In genomic region chr10:22325272-22325947, GRCh38 we compare ENCODE assay signal across 1 cellular context.
TF ChIP-seq lines count a peak whose summit lies in the region.

No MANE protein-coding gene starts in this region.

TF ChIP-seq in HCT116, 20 proteins besides CTCF, POLR2A, EP300 and RAD21 (continued from another document):
- TF ChIP-seq EGR1 (IDR thresholded peaks at IDR 0.05; ENCODE audit: low read depth) (0 out of 2 replicates have a peak, but pooled peaks have one; percentile 1), CBX3 (IDR thresholded peaks at IDR 0.05; ENCODE audit: low read depth) (no peak), SRF (IDR thresholded peaks at IDR 0.05; ENCODE audit: low read depth) (no peak), EZH2 (IDR thresholded peaks at IDR 0.05) (no peak), FOSL1 (IDR thresholded peaks at IDR 0.05; ENCODE audit: low read depth) (no peak), MAX (IDR thresholded peaks at IDR 0.05) (peak; percentile 52; the same call in 1 of the 2 replicates), ELF1 (IDR thresholded peaks at IDR 0.05; ENCODE audit: borderline replicate concordance, low read depth) (no peak), ZFX (IDR thresholded peaks at IDR 0.05) (peak; percentile 46; the same call in 1 of the 2 replicates), ZNF274 (IDR thresholded peaks at IDR 0.05; ENCODE audit: low read depth, low read length) (no peak), EZH2phosphoT487 (IDR thresholded peaks at IDR 0.05; ENCODE audit: borderline replicate concordance) (no peak), CEBPB (IDR thresholded peaks at IDR 0.05; ENCODE audit: low read depth) (no peak), SIN3A (IDR thresholded peaks at IDR 0.05; ENCODE audit: low read depth) (no peak; the same call in 1 of the 2 replicates)
- TF ChIP-seq, protein P1, sequence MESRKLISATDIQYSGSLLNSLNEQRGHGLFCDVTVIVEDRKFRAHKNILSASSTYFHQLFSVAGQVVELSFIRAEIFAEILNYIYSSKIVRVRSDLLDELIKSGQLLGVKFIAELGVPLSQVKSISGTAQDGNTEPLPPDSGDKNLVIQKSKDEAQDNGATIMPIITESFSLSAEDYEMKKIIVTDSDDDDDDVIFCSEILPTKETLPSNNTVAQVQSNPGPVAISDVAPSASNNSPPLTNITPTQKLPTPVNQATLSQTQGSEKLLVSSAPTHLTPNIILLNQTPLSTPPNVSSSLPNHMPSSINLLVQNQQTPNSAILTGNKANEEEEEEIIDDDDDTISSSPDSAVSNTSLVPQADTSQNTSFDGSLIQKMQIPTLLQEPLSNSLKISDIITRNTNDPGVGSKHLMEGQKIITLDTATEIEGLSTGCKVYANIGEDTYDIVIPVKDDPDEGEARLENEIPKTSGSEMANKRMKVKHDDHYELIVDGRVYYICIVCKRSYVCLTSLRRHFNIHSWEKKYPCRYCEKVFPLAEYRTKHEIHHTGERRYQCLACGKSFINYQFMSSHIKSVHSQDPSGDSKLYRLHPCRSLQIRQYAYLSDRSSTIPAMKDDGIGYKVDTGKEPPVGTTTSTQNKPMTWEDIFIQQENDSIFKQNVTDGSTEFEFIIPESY (IDR thresholded peaks at IDR 0.05; ENCODE audit: extremely low read depth, insufficient replicate concordance, low read length): no peak
